Comparison of ENCODE assay signal across 13 cellular contexts in genomic region chr19:13057147-13057572, GRCh38. TPM values are rescaled to one million over a fixed set of nuclear protein-coding genes. Genes with fewer than 3 reads are reported as not detected.
DNase-seq lines count a peak whose midpoint lies in the region; ATAC-seq, FAIRE-seq and TF ChIP-seq lines count a peak whose summit lies in the region.
"Had no signal": no experiment of that assay in that cellular context is flagged by ENCODE, and none has a peak within 500 bp of the region (broad histone marks: within the 10 kb centered on the region; RNA-seq: fewer than 3 reads in every experiment).

No MANE protein-coding gene starts in this region.

- H3K9me3 ChIP-seq in H1 (ENCODE audit: insufficient read depth in 2 of 2, low read depth in 1 of 2, low read length in 1 of 2) (no peaks in the 10 kb centered on the region), gastrocnemius medialis (no peaks in the 10 kb centered on the region), spleen (no peaks in the 10 kb centered on the region)

- no peak overlapping the region for H2AFZ ChIP-seq in H1 (ENCODE audit: low read length)

- H3K4ac ChIP-seq in H1 (replicated peaks; ENCODE audit: insufficient read length, low read depth, low read length) = no peak overlapping the region

- no peak for FAIRE-seq in H1 (lab: Jason Lieb, UNC)
- FAIRE-seq: bronchial epithelial cell, GM18507 had no signal

- H3K79me2 ChIP-seq in H1 (ENCODE audit: control insufficient read depth in 1 of 2, insufficient read depth in 2 of 2, low read length in 2 of 2) = no peaks in the 10 kb centered on the region

- peaks cover 3% of the 10 kb centered on the region for H3K27me3 Mint-ChIP-seq in activated naive CD4-positive, alpha-beta T cell treated with anti-CD3 and anti-CD28 coated beads for 36 hours (ENCODE audit: low read depth)

- H3K18ac ChIP-seq in H1 (ENCODE audit: extremely low read depth, low read length) = no peak overlapping the region

- intact Hi-C loops in gastrocnemius medialis (cut with DNase I; ENCODE audit: low total_unique reads) = no loop called here
- intact Hi-C loops in spleen (cut with DNase I; ENCODE audit: low total_unique reads) = no loop called here
- intact Hi-C loops in activated naive CD4-positive, alpha-beta T cell treated with anti-CD3 and anti-CD28 coated beads for 36 hours (cut with micrococcal nuclease) = no loop called here

- peaks cover 9% of the 10 kb centered on the region for H3K4me1 Mint-ChIP-seq in activated naive CD4-positive, alpha-beta T cell treated with anti-CD3 and anti-CD28 coated beads for 36 hours (ENCODE audit: low read depth)

- no peak overlapping the region for H2BK5ac ChIP-seq in H1 (ENCODE audit: low read depth, low read length)

- WGBS in H1 (ENCODE audit: extremely low coverage in 1 of 2, insufficient coverage in 1 of 2, insufficient read length in 1 of 2, insufficient replicate concordance in 2 of 2, low coverage in 1 of 2, low lambda C conversion rate in 2 of 2, missing lambda C conversion rate in 1 of 2), 2 experiments = 18% methylated on average over 7 of the region's 15 CpGs; no CpG with 5 or more reads in 1 of the 2 experiments
- WGBS in spleen, 5 donors = 59 to 82% (median 80%) methylated on average over 15 of the region's 15 CpGs

- H2BK20ac ChIP-seq in H1 (ENCODE audit: low read length) = no peak overlapping the region

- DNase-seq in DMS79 treated with DMSO at 0.1 percent for 48 hours (lab: John Stamatoyannopoulos, UW) (peak; percentile 60), NCI-H146 (lab: John Stamatoyannopoulos, UW) (peak; percentile 85), H1 (ENCODE audit: low read depth in 1 of 2, low spot score in 2 of 2) (no peak), gastrocnemius medialis (no peak), spleen (no peak), NCI-H226 (no peak), NCI-H1930 (lab: John Stamatoyannopoulos, UW) (no peak)
- DNase-seq in activated naive CD4-positive, alpha-beta T cell treated with anti-CD3 and anti-CD28 coated beads for 36 hours = no peak
- DNase-seq: foreskin melanocyte, MV-4-11 had no signal

- no peaks in the 10 kb centered on the region for H3K9me3 Mint-ChIP-seq in activated naive CD4-positive, alpha-beta T cell treated with anti-CD3 and anti-CD28 coated beads for 36 hours
- H3K9me3 Mint-ChIP-seq: type B pancreatic cell had no signal

- H2BK12ac ChIP-seq in H1 (ENCODE audit: low read depth, low read length) = 0 out of 2 replicates have a peak overlapping the region, but pooled peaks have one; percentile 19

- H3K79me1 ChIP-seq in H1 (ENCODE audit: low read depth, low read length) = no peaks in the 10 kb centered on the region

- CTCF ChIA-PET in H1 (lab: Charles Lee; ENCODE audit: partially characterized antibody) = interaction anchor here (8.3 to 48.8 kb wide), 7 partner anchors 7 to 80 kb away, joined by 82 to 1145 read pairs (median 153); no protein-coding TSS in a partner anchor
- CTCF ChIA-PET in activated naive CD4-positive, alpha-beta T cell treated with anti-CD3 and anti-CD28 coated beads for 36 hours (lab: Charles Lee) = interaction anchor here (1.2 to 6.2 kb wide), 5 partner anchors 17 to 92 kb away, joined by 3 to 110 read pairs (median 53); no protein-coding TSS in a partner anchor

- H3K23me2 ChIP-seq in H1 (ENCODE audit: low read depth, low read length) = peaks cover 6% of the 10 kb centered on the region; the same call in 1 of the 2 replicates

- peaks cover 6 to 17% of the 10 kb centered on the region in 2 experiments for H4K20me1 ChIP-seq in H1 (replicated peaks in 1 of 2; ENCODE audit: control insufficient read depth in 1 of 2, insufficient read depth in 2 of 2, low read length in 2 of 2)

- H3K4me1 ChIP-seq in H1 (replicated peaks in 1 of 4; ENCODE audit: control insufficient read depth in 3 of 4, insufficient read depth in 4 of 4, low read length in 3 of 4) = peaks cover 7 to 40% (median 32%) of the 10 kb centered on the region in 4 experiments
- peaks cover 97 to 98% of the 10 kb centered on the region in 2 donors for H3K4me1 ChIP-seq in gastrocnemius medialis
- peaks cover 23 to 89% (median 52%) of the 10 kb centered on the region in 6 donors for H3K4me1 ChIP-seq in spleen

- no peak overlapping the region for H3K27ac ChIP-seq in H1 (ENCODE audit: low read depth, low read length)
- H3K27ac ChIP-seq in gastrocnemius medialis = peak overlapping the region; percentile 92 to 100 (median 96)
- peak overlapping the region in 1 of 8 donors; percentile 7 for H3K27ac ChIP-seq in spleen

- H2AK5ac ChIP-seq in H1 (ENCODE audit: low read depth, low read length) = no peak overlapping the region

- H3K4me3 Mint-ChIP-seq in activated naive CD4-positive, alpha-beta T cell treated with anti-CD3 and anti-CD28 coated beads for 36 hours = no peak overlapping the region
- H3K4me3 Mint-ChIP-seq: type B pancreatic cell had no signal

- H3K4me3 ChIP-seq in H1 (ENCODE audit: extremely low read depth in 1 of 4, insufficient read depth in 2 of 4, low read depth in 3 of 4, low read length in 4 of 4) (no peak overlapping the region), gastrocnemius medialis (no peak overlapping the region), spleen (no peak overlapping the region)

- H3K56ac ChIP-seq in H1 (replicated peaks; ENCODE audit: insufficient read length, low read depth, low read length) = no peak overlapping the region

- H4K8ac ChIP-seq in H1 (ENCODE audit: extremely low read depth, insufficient read depth, low read length) = no peak overlapping the region

- ATAC-seq in gastrocnemius medialis = no peak

- no peak for TF ChIP-seq RAD21 in H1 (IDR thresholded peaks at IDR 0.05 in 1 of 2, conservative IDR thresholded peaks at IDR 0.05 in 1 of 2; ENCODE audit: low read depth in 2 of 2, low read length in 2 of 2)

- TF ChIP-seq POLR2A in H1 (IDR thresholded peaks at IDR 0.05; ENCODE audit: control extremely low read depth in 1 of 2, low read depth in 2 of 2, low read length in 2 of 2) (no peak), gastrocnemius medialis (IDR thresholded peaks at IDR 0.05) (no peak), spleen (IDR thresholded peaks at IDR 0.05) (no peak)

- no peak overlapping the region for H4K91ac ChIP-seq in H1 (replicated peaks; ENCODE audit: insufficient read length, low read length)

- no peak overlapping the region for H2BK120ac ChIP-seq in H1 (replicated peaks; ENCODE audit: low read depth, low read length)

- no peak overlapping the region for H3K23ac ChIP-seq in H1 (ENCODE audit: insufficient read length)

- POLR2A ChIA-PET in H1 (lab: Charles Lee; ENCODE audit: partially characterized antibody) = interaction anchor here (1.3 to 1.9 kb wide), 2 partner anchors 20 to 111 kb away, joined by 3 to 7 read pairs; partner anchors contain the start of gene RAD23A

- H2BK15ac ChIP-seq in H1 (ENCODE audit: low read length) = no peak overlapping the region

- H3K27me3 ChIP-seq in H1 (replicated peaks in 1 of 4; ENCODE audit: control insufficient read depth in 3 of 4, extremely low read depth in 1 of 4, insufficient read depth in 3 of 4, low read length in 3 of 4) (peaks cover 88 to 100% (median 98%) of the 10 kb centered on the region in 4 experiments), gastrocnemius medialis (no peaks in the 10 kb centered on the region), spleen (replicated peaks in 1 of 7) (peaks cover 0 to 26% (median 0%) of the 10 kb centered on the region in 7 donors)

- H3K36me3 ChIP-seq in H1 (ENCODE audit: control insufficient read depth in 2 of 4, insufficient read depth in 4 of 4, low read length in 3 of 4) (no peaks in the 10 kb centered on the region), gastrocnemius medialis (no peaks in the 10 kb centered on the region), spleen (no peaks in the 10 kb centered on the region)

- no peak overlapping the region for H4K5ac ChIP-seq in H1 (ENCODE audit: insufficient read length, low read depth, low read length)

- TF ChIP-seq EP300 in H1 (IDR thresholded peaks at IDR 0.05; ENCODE audit: borderline replicate concordance in 1 of 2, low read depth in 2 of 2, low read length in 2 of 2) = no peak

- H3K14ac ChIP-seq in H1 (ENCODE audit: insufficient read length) = no peak overlapping the region

- H3K4me2 ChIP-seq in H1 (ENCODE audit: insufficient read depth in 1 of 2, low read depth in 2 of 2, low read length in 2 of 2) = peak overlapping the region in 1 of 2 experiments; percentile 8; a peak in 1 of 4 replicates

- H3K27ac Mint-ChIP-seq in activated naive CD4-positive, alpha-beta T cell treated with anti-CD3 and anti-CD28 coated beads for 36 hours = no peak overlapping the region
- H3K27ac Mint-ChIP-seq: type B pancreatic cell had no signal

- no peak for TF ChIP-seq CTCF in H1 (IDR thresholded peaks at IDR 0.05; ENCODE audit: control extremely low read depth in 1 of 3, insufficient read depth in 1 of 3, low read depth in 1 of 3, low read length in 3 of 3)
- TF ChIP-seq CTCF in gastrocnemius medialis (IDR thresholded peaks at IDR 0.05 in 4 of 5, conservative IDR thresholded peaks at IDR 0.05 in 1 of 5) = no peak
- no peak for TF ChIP-seq CTCF in spleen (IDR thresholded peaks at IDR 0.05 in 8 of 11, conservative IDR thresholded peaks at IDR 0.05 in 3 of 11)

- H3K36me3 Mint-ChIP-seq in activated naive CD4-positive, alpha-beta T cell treated with anti-CD3 and anti-CD28 coated beads for 36 hours (ENCODE audit: low read depth) = no peaks in the 10 kb centered on the region
- H3K36me3 Mint-ChIP-seq: type B pancreatic cell had no signal

- no peak overlapping the region for H3K9ac ChIP-seq in H1 (replicated peaks in 1 of 4; ENCODE audit: extremely low read depth in 1 of 4, low read depth in 3 of 4, low read length in 3 of 4)

- in situ Hi-C loops in gastrocnemius medialis (cut with MboI; ENCODE audit: low sequenced_read_pairs in 4 of 4) = no loop called here

RNA-seq across cellular contexts. Expression of gene LYL1, which starts 45.5 kb away (rescaled TPM):
- 0.58 and 0.65 TPM in 2 replicates for total RNA-seq in H1 (2021; fragmentation: NEBNext Ultra II Directional; extraction: Animal tissue kit (Norgen Biotek cat#: 25700))
- polyA plus RNA-seq in H1 (2011; rRNA removed) (0.76 and 1.0 TPM in 2 replicates), spleen (10 to 100 TPM; 63.7 to 86.9 (median 68.0) TPM)
- 0.62 TPM for polyA plus RNA-seq in H1 (2011; cell fraction: cytosol; rRNA removed)
- polyA plus RNA-seq in H1 (2011; cell fraction: nucleus; rRNA removed) = 0.78 TPM
- 0.23 to 0.67 TPM (median 0.39 TPM) in 4 replicates for polyA plus RNA-seq in H1 (2012, experiment 1 of 2)
- polyA plus RNA-seq in H1 (2012, experiment 2 of 2) = 0.26 TPM
- polyA plus RNA-seq in H1 (2013, experiment 1 of 2) = 0.65 TPM
- polyA plus RNA-seq in H1 (2013, experiment 2 of 2) = 0.52 TPM
- polyA minus RNA-seq in H1 (2011; rRNA and poly(A)+ RNA removed) = 0.10 TPM in 1 of 2 replicates, not detected in the other
- 1.2 TPM for polyA minus RNA-seq in H1 (2011; cell fraction: cytosol; rRNA and poly(A)+ RNA removed)
- 0.40 TPM for polyA minus RNA-seq in H1 (2011; cell fraction: nucleus; rRNA and poly(A)+ RNA removed)
- total RNA-seq in gastrocnemius medialis (1 to 10 TPM; 2.6 to 5.0 (median 3.1) TPM), spleen (10 to 100 TPM; 35.5 to 69.4 (median 50.0) TPM)
- total RNA-seq in activated naive CD4-positive, alpha-beta T cell treated with anti-CD3 and anti-CD28 coated beads for 36 hours = 1 to 10 TPM; 1.8 to 2.2 TPM

RNA-seq across cellular contexts. Expression of gene TRMT1, which starts 59.4 kb away (rescaled TPM):
- 96.6 and 99.3 TPM in 2 replicates for total RNA-seq in H1 (2021; fragmentation: NEBNext Ultra II Directional; extraction: Animal tissue kit (Norgen Biotek cat#: 25700))
- polyA plus RNA-seq in H1 (2011; rRNA removed) (77.4 and 118 TPM in 2 replicates), spleen (100 to 1,000 TPM in 2 of 3 donors, 10 to 100 TPM in 1; 76.2 to 109 (median 107) TPM)
- 94.9 TPM for polyA plus RNA-seq in H1 (2011; cell fraction: cytosol; rRNA removed)
- 298 TPM for polyA plus RNA-seq in H1 (2011; cell fraction: nucleus; rRNA removed)
- 66.0 to 95.2 TPM (median 84.7 TPM) in 4 replicates for polyA plus RNA-seq in H1 (2012, experiment 1 of 2)
- 75.5 TPM for polyA plus RNA-seq in H1 (2012, experiment 2 of 2)
- 69.1 TPM for polyA plus RNA-seq in H1 (2013, experiment 1 of 2)
- 65.4 TPM for polyA plus RNA-seq in H1 (2013, experiment 2 of 2)
- 38.6 and 46.1 TPM in 2 replicates for polyA minus RNA-seq in H1 (2011; rRNA and poly(A)+ RNA removed)
- 52.8 TPM for polyA minus RNA-seq in H1 (2011; cell fraction: cytosol; rRNA and poly(A)+ RNA removed)
- polyA minus RNA-seq in H1 (2011; cell fraction: nucleus; rRNA and poly(A)+ RNA removed) = 64.4 TPM
- total RNA-seq in gastrocnemius medialis (10 to 100 TPM; 31.7 to 47.9 (median 45.0) TPM), spleen (10 to 100 TPM; 27.7 to 72.8 (median 37.5) TPM)
- total RNA-seq in activated naive CD4-positive, alpha-beta T cell treated with anti-CD3 and anti-CD28 coated beads for 36 hours = 10 to 100 TPM; 55.8 to 59.6 TPM

Comparison
In these comparisons a context has a peak if more than half of its experiments do, and no peak if none do; other contexts are left out.
1. DNase-seq: peak in DMS79 treated with DMSO at 0.1 percent for 48 hours (single experiment) and NCI-H146 (single experiment); none in H1 (0 of 2), gastrocnemius medialis (0 of 2), spleen (single experiment), activated naive CD4-positive, alpha-beta T cell treated with anti-CD3 and anti-CD28 coated beads for 36 hours (single experiment), NCI-H226 (single experiment) and NCI-H1930 (0 of 2).
2. RNA of gene LYL1, which starts 45.5 kb away (total RNA-seq): 35.5 to 69.4 TPM in spleen; 2.6 to 5.0 TPM in gastrocnemius medialis, 1.8 to 2.2 TPM in activated naive CD4-positive, alpha-beta T cell treated with anti-CD3 and anti-CD28 coated beads for 36 hours and 0.58 to 0.65 TPM in H1; every median in the first group is over 4 times any median in the second.